ENCODE assay signal across 31 cellular contexts in genomic region chr12:103673487-103673886, GRCh38.
"Had no signal": no experiment of that assay in that cellular context is flagged by ENCODE, and none has a peak within 500 bp of the region (broad histone marks: within the 10 kb centered on the region; RNA-seq: fewer than 3 reads in every experiment).

No MANE protein-coding gene starts in this region.

- H3K27me3 ChIP-seq: adrenal gland, body of pancreas, cardiac muscle cell, gastroesophageal sphincter, ovary, upper lobe of right lung had no signal

- H3K4me1 ChIP-seq: adrenal gland, gastroesophageal sphincter, lower lobe of right lung, upper lobe of right lung had no signal

- H3K36me3 Mint-ChIP-seq: activated CD8-positive, alpha-beta memory T cell treated with anti-CD3 and anti-CD28 coated beads, Interleukin-2, amount 10 ng/mL, durations not matched to agents 7 days and 5 days; activated naive CD8-positive, alpha-beta T cell treated with anti-CD3 and anti-CD28 coated beads for 36 hours; stimulated activated effector memory CD8-positive, alpha-beta T cell treated with anti-CD3 and anti-CD28 coated beads, Interleukin-12 subunit alpha, Interleukin-12 subunit beta, amount 100 ng/mL, for 72 hours; T-cell had no signal

- FAIRE-seq: endothelial cell of umbilical vein had no signal

- H3K27ac ChIP-seq: adrenal gland, body of pancreas, cardiac muscle cell, coronary artery, dorsolateral prefrontal cortex, gastroesophageal sphincter, lower lobe of right lung, ovary, skin epidermis, thoracic aorta, upper lobe of right lung had no signal

- H3K27me3 Mint-ChIP-seq: activated naive CD8-positive, alpha-beta T cell treated with anti-CD3 and anti-CD28 coated beads for 36 hours; stimulated activated naive CD8-positive, alpha-beta T cell treated with anti-CD3 and anti-CD28 coated beads, Interleukin-15, Interleukin-2, amounts not matched to agents 100 ng/mL and 50 ng/mL, for 24 hours had no signal

- H3K9me3 Mint-ChIP-seq: activated naive CD4-positive, alpha-beta T cell treated with anti-CD3 and anti-CD28 coated beads for 36 hours; activated naive CD8-positive, alpha-beta T cell treated with anti-CD3 and anti-CD28 coated beads for 36 hours; effector memory CD8-positive, alpha-beta T cell; nephron; stimulated activated effector memory CD8-positive, alpha-beta T cell treated with anti-CD3 and anti-CD28 coated beads, Interleukin-12 subunit alpha, Interleukin-12 subunit beta, amount 100 ng/mL, for 72 hours; stimulated activated naive CD8-positive, alpha-beta T cell treated with anti-CD3 and anti-CD28 coated beads, Interleukin-15, Interleukin-2, amounts not matched to agents 100 ng/mL and 50 ng/mL, for 24 hours; T-cell had no signal

- H3K9me3 ChIP-seq: adrenal gland, body of pancreas, gastroesophageal sphincter, lower lobe of right lung, mucosa of descending colon, ovary, thoracic aorta, upper lobe of right lung had no signal

- H3K4me3 ChIP-seq: adrenal gland, body of pancreas, cardiac muscle cell, coronary artery, dorsolateral prefrontal cortex, gastroesophageal sphincter, lower lobe of right lung, mucosa of descending colon, ovary, skin epidermis, thoracic aorta, upper lobe of right lung had no signal

- H3K27ac Mint-ChIP-seq: activated CD4-positive, alpha-beta T cell treated with anti-CD3 and anti-CD28 coated beads for 36 hours; activated CD8-positive, alpha-beta memory T cell treated with anti-CD3 and anti-CD28 coated beads, Interleukin-2, amount 10 ng/mL, durations not matched to agents 7 days and 5 days; activated CD8-positive, alpha-beta T cell treated with anti-CD3 and anti-CD28 coated beads, Interleukin-2, amount 10 ng/mL, durations not matched to agents 7 days and 5 days; activated naive CD4-positive, alpha-beta T cell treated with anti-CD3 and anti-CD28 coated beads for 36 hours; activated naive CD8-positive, alpha-beta T cell treated with anti-CD3 and anti-CD28 coated beads for 36 hours; effector memory CD8-positive, alpha-beta T cell; nephron; progenitor cell of endocrine pancreas; stimulated activated effector memory CD8-positive, alpha-beta T cell treated with anti-CD3 and anti-CD28 coated beads, Interleukin-12 subunit alpha, Interleukin-12 subunit beta, amount 100 ng/mL, for 72 hours; stimulated activated naive CD8-positive, alpha-beta T cell treated with anti-CD3 and anti-CD28 coated beads, Interleukin-15, Interleukin-2, amounts not matched to agents 100 ng/mL and 50 ng/mL, for 24 hours; T-cell had no signal

- H3K4me3 Mint-ChIP-seq: activated CD4-positive, alpha-beta T cell treated with anti-CD3 and anti-CD28 coated beads for 36 hours; activated CD8-positive, alpha-beta memory T cell treated with anti-CD3 and anti-CD28 coated beads, Interleukin-2, amount 10 ng/mL, durations not matched to agents 7 days and 5 days; activated CD8-positive, alpha-beta T cell treated with anti-CD3 and anti-CD28 coated beads, Interleukin-2, amount 10 ng/mL, durations not matched to agents 7 days and 5 days; activated naive CD4-positive, alpha-beta T cell treated with anti-CD3 and anti-CD28 coated beads for 36 hours; activated naive CD8-positive, alpha-beta T cell treated with anti-CD3 and anti-CD28 coated beads for 36 hours; effector memory CD8-positive, alpha-beta T cell; nephron; stimulated activated effector memory CD8-positive, alpha-beta T cell treated with anti-CD3 and anti-CD28 coated beads, Interleukin-12 subunit alpha, Interleukin-12 subunit beta, amount 100 ng/mL, for 72 hours; stimulated activated naive CD8-positive, alpha-beta T cell treated with anti-CD3 and anti-CD28 coated beads, Interleukin-15, Interleukin-2, amounts not matched to agents 100 ng/mL and 50 ng/mL, for 24 hours; T-cell had no signal

- H3K4me1 Mint-ChIP-seq: activated CD4-positive, alpha-beta T cell treated with anti-CD3 and anti-CD28 coated beads for 36 hours; activated CD8-positive, alpha-beta memory T cell treated with anti-CD3 and anti-CD28 coated beads, Interleukin-2, amount 10 ng/mL, durations not matched to agents 7 days and 5 days; activated naive CD8-positive, alpha-beta T cell treated with anti-CD3 and anti-CD28 coated beads for 36 hours; stimulated activated effector memory CD8-positive, alpha-beta T cell treated with anti-CD3 and anti-CD28 coated beads, Interleukin-12 subunit alpha, Interleukin-12 subunit beta, amount 100 ng/mL, for 72 hours; T-cell had no signal

- DNase-seq: activated CD4-positive, alpha-beta T cell treated with anti-CD3 and anti-CD28 coated beads for 36 hours; activated CD4-positive, CD25-positive, alpha-beta regulatory T cell; activated CD8-positive, alpha-beta memory T cell treated with anti-CD3 and anti-CD28 coated beads, Interleukin-2, amount 10 ng/mL, durations not matched to agents 7 days and 5 days; activated CD8-positive, alpha-beta T cell treated with anti-CD3 and anti-CD28 coated beads, Interleukin-2, amount 10 ng/mL, durations not matched to agents 7 days and 5 days; activated effector memory CD4-positive, alpha-beta T cell treated with Interleukin-2 at 50 U/mL for 16 hours; activated naive CD4-positive, alpha-beta T cell treated with anti-CD3 and anti-CD28 coated beads for 36 hours; activated naive CD8-positive, alpha-beta T cell treated with anti-CD3 and anti-CD28 coated beads for 36 hours; adrenal gland; aorta; body of pancreas; cerebellar nuclear complex; dorsolateral prefrontal cortex; effector memory CD8-positive, alpha-beta T cell; hippocampal formation; lower lobe of right lung; ovary; stimulated activated CD4-positive, alpha-beta T cell treated with anti-CD3 and anti-CD28 coated beads, Interleukin-4, amount 100 ng/mL, for 24 hours; T-cell; upper lobe of right lung had no signal

- ATAC-seq: activated CD4-positive, alpha-beta T cell treated with anti-CD3 and anti-CD28 coated beads for 36 hours; activated CD8-positive, alpha-beta memory T cell treated with anti-CD3 and anti-CD28 coated beads, Interleukin-2, amount 10 ng/mL, durations not matched to agents 7 days and 5 days; activated CD8-positive, alpha-beta T cell treated with anti-CD3 and anti-CD28 coated beads, Interleukin-2, amount 10 ng/mL, durations not matched to agents 7 days and 5 days; effector memory CD8-positive, alpha-beta T cell; gastroesophageal sphincter; lower lobe of right lung; sciatic nerve; stimulated activated effector memory CD8-positive, alpha-beta T cell treated with anti-CD3 and anti-CD28 coated beads, Interleukin-12 subunit alpha, Interleukin-12 subunit beta, amount 100 ng/mL, for 72 hours; T-cell; upper lobe of right lung had no signal

- H3K36me3 ChIP-seq: adrenal gland, cardiac muscle cell, gastroesophageal sphincter, lower lobe of right lung, ovary, thoracic aorta, upper lobe of right lung had no signal
